ENCODE assay signal across 15 cellular contexts in genomic region chr4:84895283-84895682, GRCh38.
DNase-seq lines count a peak whose midpoint lies in the region; ATAC-seq and TF ChIP-seq lines count a peak whose summit lies in the region.
"Had no signal": no experiment of that assay in that cellular context is flagged by ENCODE, and none has a peak within 500 bp of the region (broad histone marks: within the 10 kb centered on the region; RNA-seq: fewer than 3 reads in every experiment).

No MANE protein-coding gene starts in this region.

- ATAC-seq in GM18873 (IDR thresholded peaks at IDR 0.05; ENCODE audit: low FRiP score, unreplicated experiment) = no peak

- TF ChIP-seq CTCF in 22Rv1 (IDR thresholded peaks at IDR 0.05) = no peak
- TF ChIP-seq CTCF in Loucy (conservative IDR thresholded peaks at IDR 0.05; ENCODE audit: low read length) = no peak
- no peak for TF ChIP-seq CTCF in glutamatergic neuron (IDR thresholded peaks at IDR 0.05; ENCODE audit: partially characterized antibody, unreplicated experiment)
- no peak for TF ChIP-seq CTCF in nephron (IDR thresholded peaks at IDR 0.05; ENCODE audit: unreplicated experiment in 3 of 3)

- no peaks in the 10 kb centered on the region for H3K27me3 Mint-ChIP-seq in glutamatergic neuron (ENCODE audit: unreplicated experiment)
- H3K27me3 Mint-ChIP-seq in nephron (ENCODE audit: low read depth) = no peaks in the 10 kb centered on the region
- no peaks in the 10 kb centered on the region for H3K27me3 Mint-ChIP-seq in CD8-positive, alpha-beta memory T cell
- H3K27me3 Mint-ChIP-seq: CD4-positive, CD25-positive, alpha-beta regulatory T cell had no signal

- H3K9me3 ChIP-seq in Loucy (ENCODE audit: insufficient read depth, low read depth, low read length) = no peaks in the 10 kb centered on the region
- no peaks in the 10 kb centered on the region for H3K9me3 ChIP-seq in CD8-positive, alpha-beta memory T cell (ENCODE audit: low read length)
- H3K9me3 ChIP-seq: BE2C, HAP-1 had no signal

- no peak overlapping the region for H3K4me3 ChIP-seq in Loucy (ENCODE audit: low read length, poor library complexity, severe bottlenecking)
- no peak overlapping the region for H3K4me3 ChIP-seq in CD8-positive, alpha-beta memory T cell (ENCODE audit: low read length)
- H3K4me3 ChIP-seq: GM23248, HAP-1 had no signal

- peaks cover 7% of the 10 kb centered on the region for H3K4me1 Mint-ChIP-seq in glutamatergic neuron (ENCODE audit: low read depth, unreplicated experiment)
- H3K4me1 Mint-ChIP-seq in nephron = peaks cover 10% of the 10 kb centered on the region
- no peaks in the 10 kb centered on the region for H3K4me1 Mint-ChIP-seq in CD8-positive, alpha-beta memory T cell
- H3K4me1 Mint-ChIP-seq: CD4-positive, CD25-positive, alpha-beta regulatory T cell had no signal

- no peaks in the 10 kb centered on the region for H3K4me1 ChIP-seq in Loucy (ENCODE audit: insufficient read depth, low read length, poor library complexity, severe bottlenecking)
- H3K4me1 ChIP-seq in CD8-positive, alpha-beta memory T cell (ENCODE audit: insufficient read depth, low read length) = no peaks in the 10 kb centered on the region
- H3K4me1 ChIP-seq: BE2C had no signal

- no peak for DNase-seq in glutamatergic neuron
- no peak for DNase-seq in SHP77 (lab: John Stamatoyannopoulos, UW)
- no peak for DNase-seq in CD8-positive, alpha-beta memory T cell
- DNase-seq: ACHN; BE2C; C1 segment of cervical spinal cord; CD4-positive, CD25-positive, alpha-beta regulatory T cell; DMS79 treated with DMSO at 0.1 percent for 48 hours; GF-D8; GM23248 had no signal

- no peak overlapping the region for H2AFZ ChIP-seq in Loucy (ENCODE audit: low read length)
- H2AFZ ChIP-seq: GM23248 had no signal

- CTCF ChIA-PET in CD8-positive, alpha-beta memory T cell (lab: Charles Lee) = no interaction called here

- H3K27ac ChIP-seq in 22Rv1 = peak overlapping the region; percentile 35
- H3K27ac ChIP-seq in CD8-positive, alpha-beta memory T cell (ENCODE audit: low read depth, low read length) = no peak overlapping the region
- H3K27ac ChIP-seq: GM23248 had no signal

- H3K4me2 ChIP-seq in Loucy (ENCODE audit: low read depth, low read length, poor library complexity, severe bottlenecking) = no peak overlapping the region

- H3K79me2 ChIP-seq in Loucy (ENCODE audit: insufficient read depth, low read length) = no peaks in the 10 kb centered on the region

- no peaks in the 10 kb centered on the region for H3K9me2 ChIP-seq in Loucy (replicated peaks; ENCODE audit: low read depth, low read length)

- POLR2A ChIA-PET in CD8-positive, alpha-beta memory T cell (lab: Charles Lee) = no interaction called here

- peak overlapping the region; percentile 6 for H3K27ac Mint-ChIP-seq in glutamatergic neuron (ENCODE audit: unreplicated experiment)
- H3K27ac Mint-ChIP-seq in nephron = peak overlapping the region; percentile 76 to 91 (median 89)
- H3K27ac Mint-ChIP-seq in CD8-positive, alpha-beta memory T cell = no peak overlapping the region
- H3K27ac Mint-ChIP-seq: CD4-positive, CD25-positive, alpha-beta regulatory T cell had no signal

- H3F3A ChIP-seq in Loucy (ENCODE audit: low read depth) = no peaks in the 10 kb centered on the region

- no peak overlapping the region for H3K4me3 Mint-ChIP-seq in glutamatergic neuron (ENCODE audit: unreplicated experiment)
- H3K4me3 Mint-ChIP-seq in nephron = no peak overlapping the region
- no peak overlapping the region for H3K4me3 Mint-ChIP-seq in CD8-positive, alpha-beta memory T cell
- H3K4me3 Mint-ChIP-seq: CD4-positive, CD25-positive, alpha-beta regulatory T cell had no signal

- peaks cover 2% of the 10 kb centered on the region for H4K20me1 ChIP-seq in Loucy (ENCODE audit: insufficient read depth, low read length, poor library complexity, severe bottlenecking)

- H3K9me3 Mint-ChIP-seq in glutamatergic neuron (ENCODE audit: unreplicated experiment) (no peaks in the 10 kb centered on the region), nephron (no peaks in the 10 kb centered on the region)
- H3K9me3 Mint-ChIP-seq in CD8-positive, alpha-beta memory T cell = peaks cover 0 to 4% (median 1%) of the 10 kb centered on the region in 5 donors

- no peaks in the 10 kb centered on the region for H3K36me3 ChIP-seq in Loucy (ENCODE audit: insufficient read depth, low read length)
- H3K36me3 ChIP-seq in CD8-positive, alpha-beta memory T cell (ENCODE audit: insufficient read depth, low read length) = no peaks in the 10 kb centered on the region
- H3K36me3 ChIP-seq: BE2C, HAP-1 had no signal

- H3K36me3 Mint-ChIP-seq in glutamatergic neuron (ENCODE audit: unreplicated experiment) (no peaks in the 10 kb centered on the region), nephron (ENCODE audit: low read depth) (peaks cover 30% of the 10 kb centered on the region)
- no peaks in the 10 kb centered on the region for H3K36me3 Mint-ChIP-seq in CD8-positive, alpha-beta memory T cell
- H3K36me3 Mint-ChIP-seq: CD4-positive, CD25-positive, alpha-beta regulatory T cell had no signal

- peak overlapping the region; percentile 16 for H3K9ac ChIP-seq in Loucy (ENCODE audit: low read depth, low read length, poor library complexity, severe bottlenecking)
- H3K9ac ChIP-seq: GM23248 had no signal

- no peaks in the 10 kb centered on the region for H3K27me3 ChIP-seq in Loucy (ENCODE audit: insufficient read depth, low read length, poor library complexity, severe bottlenecking)
- no peaks in the 10 kb centered on the region for H3K27me3 ChIP-seq in CD8-positive, alpha-beta memory T cell (ENCODE audit: insufficient read depth, low read length, poor library complexity, severe bottlenecking)
- H3K27me3 ChIP-seq: BE2C had no signal

Comparison
In these comparisons a context has a peak if more than half of its experiments do, and no peak if none do; other contexts are left out.
1. H3K27ac Mint-ChIP-seq: peak in glutamatergic neuron (single experiment) and nephron (3 of 3); none in CD8-positive, alpha-beta memory T cell (0 of 8).